In genomic region chr19:6587998-6588507, GRCh38 we compare ENCODE assay signal across 14 cellular contexts.
DNase-seq lines count a peak whose midpoint lies in the region; ATAC-seq and TF ChIP-seq lines count a peak whose summit lies in the region.
"Had no signal": no experiment of that assay in that cellular context is flagged by ENCODE, and none has a peak within 500 bp of the region (broad histone marks: within the 10 kb centered on the region; RNA-seq: fewer than 3 reads in every experiment).

No MANE protein-coding gene starts in this region.

- peaks cover 47% of the 10 kb centered on the region for H3K27me3 Mint-ChIP-seq in activated naive CD4-positive, alpha-beta T cell treated with anti-CD3 and anti-CD28 coated beads, Interleukin-2, amount 50 U/mL, for 24 hours
- peaks cover 20 to 47% of the 10 kb centered on the region in 2 donors for H3K27me3 Mint-ChIP-seq in effector memory CD8-positive, alpha-beta T cell
- peaks cover 11 to 21% of the 10 kb centered on the region in 2 donors for H3K27me3 Mint-ChIP-seq in stimulated activated naive B cell treated with anti-CD40 and anti-IgM and Interleukin-4, amounts not matched to agents 10 μg/mL and 1 μg/mL and 100 μg/mL, for 72 hours

- peaks cover 58% of the 10 kb centered on the region for H3K4me1 Mint-ChIP-seq in activated naive CD4-positive, alpha-beta T cell treated with anti-CD3 and anti-CD28 coated beads, Interleukin-2, amount 50 U/mL, for 24 hours
- peaks cover 36 to 51% of the 10 kb centered on the region in 2 donors for H3K4me1 Mint-ChIP-seq in effector memory CD8-positive, alpha-beta T cell (ENCODE audit: low read depth in 2 of 2)
- H3K4me1 Mint-ChIP-seq in stimulated activated naive B cell treated with anti-CD40 and anti-IgM and Interleukin-4, amounts not matched to agents 10 μg/mL and 1 μg/mL and 100 μg/mL, for 72 hours = peaks cover 43 to 56% of the 10 kb centered on the region in 2 donors

- H3K36me3 ChIP-seq in NT2/D1 (ENCODE audit: insufficient read depth, insufficient read length, low read length) (no peaks in the 10 kb centered on the region), WERI-Rb-1 (no peaks in the 10 kb centered on the region)
- H3K36me3 ChIP-seq: stomach had no signal

- ATAC-seq in effector memory CD8-positive, alpha-beta T cell (replicated peaks) = no peak
- ATAC-seq in stimulated activated naive B cell treated with anti-CD40 and anti-IgM and Interleukin-4, amounts not matched to agents 10 μg/mL and 1 μg/mL and 100 μg/mL, for 72 hours (replicated peaks) = peak; percentile 33 to 35
- no peak for ATAC-seq in GM18511 (IDR thresholded peaks at IDR 0.05; ENCODE audit: unreplicated experiment)

- no peak for DNase-seq in activated naive CD4-positive, alpha-beta T cell treated with anti-CD3 and anti-CD28 coated beads, Interleukin-2, amount 50 U/mL, for 16 hours
- DNase-seq in NT2/D1 (ENCODE audit: low read depth, low spot score) (no peak), SW480 (ENCODE audit: low spot score) (no peak), WERI-Rb-1 (no peak)
- no peak for DNase-seq in effector memory CD8-positive, alpha-beta T cell
- peak; percentile 28 for DNase-seq in stimulated activated naive B cell treated with anti-CD40 and anti-IgM and Interleukin-4, amounts not matched to agents 10 μg/mL and 1 μg/mL and 100 μg/mL, for 72 hours
- DNase-seq: AML-193, hypothalamus, NCI-H187, stomach, T-helper 9 cell had no signal

- TF ChIP-seq CTCF in WERI-Rb-1 (IDR thresholded peaks at IDR 0.05; ENCODE audit: low read depth, low read length) = no peak

- no peaks in the 10 kb centered on the region for H3K9me3 Mint-ChIP-seq in activated naive CD4-positive, alpha-beta T cell treated with anti-CD3 and anti-CD28 coated beads, Interleukin-2, amount 50 U/mL, for 24 hours
- H3K9me3 Mint-ChIP-seq in effector memory CD8-positive, alpha-beta T cell = no peaks in the 10 kb centered on the region
- H3K9me3 Mint-ChIP-seq in stimulated activated naive B cell treated with anti-CD40 and anti-IgM and Interleukin-4, amounts not matched to agents 10 μg/mL and 1 μg/mL and 100 μg/mL, for 72 hours = no peaks in the 10 kb centered on the region

- H3K4me3 ChIP-seq in NT2/D1 (ENCODE audit: insufficient read length, low read depth) (peak overlapping the region; percentile 64), WERI-Rb-1 (ENCODE audit: low read depth, low read length) (no peak overlapping the region)
- H3K4me3 ChIP-seq: stomach had no signal

- H3K4me3 Mint-ChIP-seq in activated naive CD4-positive, alpha-beta T cell treated with anti-CD3 and anti-CD28 coated beads, Interleukin-2, amount 50 U/mL, for 24 hours = peak overlapping the region; percentile 45
- peak overlapping the region; percentile 38 to 97 for H3K4me3 Mint-ChIP-seq in effector memory CD8-positive, alpha-beta T cell
- H3K4me3 Mint-ChIP-seq in stimulated activated naive B cell treated with anti-CD40 and anti-IgM and Interleukin-4, amounts not matched to agents 10 μg/mL and 1 μg/mL and 100 μg/mL, for 72 hours = peak overlapping the region; percentile 82 to 95

- H3K9me3 ChIP-seq in NT2/D1 (ENCODE audit: insufficient read depth, low read length) (no peaks in the 10 kb centered on the region), WERI-Rb-1 (ENCODE audit: severe bottlenecking) (no peaks in the 10 kb centered on the region)
- H3K9me3 ChIP-seq: stomach had no signal

- H3K27ac ChIP-seq in WERI-Rb-1 = no peak overlapping the region
- H3K27ac ChIP-seq: epithelial cell of prostate, stomach had no signal

- H3K4me1 ChIP-seq in NT2/D1 (ENCODE audit: insufficient read depth, insufficient read length) = peaks cover 7% of the 10 kb centered on the region

- H3K36me3 Mint-ChIP-seq in activated naive CD4-positive, alpha-beta T cell treated with anti-CD3 and anti-CD28 coated beads, Interleukin-2, amount 50 U/mL, for 24 hours = no peaks in the 10 kb centered on the region
- peaks cover 17% of the 10 kb centered on the region for H3K36me3 Mint-ChIP-seq in effector memory CD8-positive, alpha-beta T cell (ENCODE audit: insufficient read depth)
- H3K36me3 Mint-ChIP-seq in stimulated activated naive B cell treated with anti-CD40 and anti-IgM and Interleukin-4, amounts not matched to agents 10 μg/mL and 1 μg/mL and 100 μg/mL, for 72 hours = peaks cover 46 to 60% of the 10 kb centered on the region in 2 donors

- H3K27me3 ChIP-seq in NT2/D1 (ENCODE audit: insufficient read depth, insufficient read length) = peaks cover 63% of the 10 kb centered on the region
- peaks cover 12% of the 10 kb centered on the region for H3K27me3 ChIP-seq in WERI-Rb-1 (ENCODE audit: insufficient read depth, low read depth, severe bottlenecking)

- H3K9ac ChIP-seq in NT2/D1 (ENCODE audit: insufficient read length, low read depth) = no peak overlapping the region

- H3K27ac Mint-ChIP-seq in activated naive CD4-positive, alpha-beta T cell treated with anti-CD3 and anti-CD28 coated beads, Interleukin-2, amount 50 U/mL, for 24 hours = no peak overlapping the region
- peak overlapping the region; percentile 0 to 59 for H3K27ac Mint-ChIP-seq in effector memory CD8-positive, alpha-beta T cell
- peak overlapping the region; percentile 94 for H3K27ac Mint-ChIP-seq in stimulated activated naive B cell treated with anti-CD40 and anti-IgM and Interleukin-4, amounts not matched to agents 10 μg/mL and 1 μg/mL and 100 μg/mL, for 72 hours

Comparison
In these comparisons a context has a peak if more than half of its experiments do, and no peak if none do; other contexts are left out.
1. ATAC-seq: peak in stimulated activated naive B cell treated with anti-CD40 and anti-IgM and Interleukin-4, amounts not matched to agents 10 μg/mL and 1 μg/mL and 100 μg/mL, for 72 hours (2 of 2); none in effector memory CD8-positive, alpha-beta T cell (single experiment) and GM18511 (single experiment).
2. Peak in every context shown above with its lines, with median percentiles within 50 percentile points of each other: H3K4me3 Mint-ChIP-seq.